Comparison of ENCODE assay signal across 25 cellular contexts in the genomic region with DNA sequence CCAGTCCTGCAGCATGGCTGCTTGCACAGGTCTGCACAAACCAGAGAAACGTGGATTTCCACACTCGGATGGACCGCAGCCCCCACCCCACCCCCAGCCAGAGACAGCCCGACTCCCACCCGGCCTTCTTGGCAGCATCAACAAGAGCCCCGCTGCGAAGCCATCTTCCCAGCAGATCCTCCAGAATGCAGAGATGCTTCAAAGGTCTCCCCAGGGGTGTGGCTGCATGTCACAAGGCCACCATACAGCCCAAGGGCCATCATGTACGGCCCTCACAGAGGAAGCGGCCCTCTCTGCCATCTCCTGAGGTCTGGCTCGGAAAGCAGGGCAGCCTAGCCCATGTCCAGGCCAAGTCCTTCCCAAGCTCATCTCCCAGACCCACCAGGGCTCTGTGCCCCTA.
"Had no signal": no experiment of that assay in that cellular context is flagged by ENCODE, and none has a peak within 500 bp of the region (broad histone marks: within the 10 kb centered on the region; RNA-seq: fewer than 3 reads in every experiment).

No MANE protein-coding gene starts in this region.

- H3K27ac ChIP-seq: breast epithelium, heart right ventricle, right lobe of liver, skin epidermis, suprapubic skin, transverse colon had no signal

- DNase-seq: activated CD4-positive, alpha-beta T cell treated with anti-CD3 and anti-CD28 coated beads, Interleukin-2, amount 10 ng/mL, durations not matched to agents 7 days and 5 days; activated CD4-positive, CD25-positive, alpha-beta regulatory T cell treated with anti-CD3 and anti-CD28 coated beads, Interleukin-2, amount 50 U/mL, for 72 hours; activated CD8-positive, alpha-beta memory T cell treated with anti-CD3 and anti-CD28 coated beads, Interleukin-2, amount 10 ng/mL, durations not matched to agents 7 days and 5 days; activated CD8-positive, alpha-beta T cell treated with anti-CD3 and anti-CD28 coated beads for 36 hours; activated effector memory CD4-positive, alpha-beta T cell treated with anti-CD3 and anti-CD28 coated beads, Interleukin-2, amount 50 U/mL, for 16 hours; activated naive CD4-positive, alpha-beta T cell treated with anti-CD3 and anti-CD28 coated beads, Interleukin-2, amount 50 U/mL, for 16 hours; activated T-cell treated with anti-CD3 and anti-CD28 coated beads for 4 hours; cortex of kidney; effector CD8-positive, alpha-beta T cell; erythroblast; foreskin fibroblast; heart right ventricle; islet precursor cell; mammary epithelial cell; midbrain; nucleus accumbens; right lobe of liver; stimulated activated CD4-positive, alpha-beta T cell treated with anti-CD3 and anti-CD28 coated beads, Interleukin-2, amount 100 ng/mL, for 24 hours; stimulated activated naive CD8-positive, alpha-beta T cell treated with anti-CD3 and anti-CD28 coated beads, Interleukin-15, amount 100 ng/mL, for 72 hours; transverse colon had no signal

- H3K9me3 ChIP-seq: right lobe of liver, transverse colon had no signal

- H3K4me1 ChIP-seq: right lobe of liver had no signal

- H3K36me3 ChIP-seq: breast epithelium, right lobe of liver, transverse colon had no signal

- ATAC-seq: activated CD8-positive, alpha-beta memory T cell treated with anti-CD3 and anti-CD28 coated beads, Interleukin-2, amount 10 ng/mL, durations not matched to agents 7 days and 5 days; activated CD8-positive, alpha-beta T cell treated with anti-CD3 and anti-CD28 coated beads for 36 hours; heart right ventricle; left lobe of liver; right lobe of liver; stimulated activated effector memory CD8-positive, alpha-beta T cell treated with anti-CD3 and anti-CD28 coated beads, Interleukin-12 subunit alpha, Interleukin-12 subunit beta, amount 100 ng/mL, for 72 hours; stimulated activated naive CD8-positive, alpha-beta T cell treated with anti-CD3 and anti-CD28 coated beads, Interleukin-15, amount 100 ng/mL, for 72 hours had no signal

- H3K4me3 ChIP-seq: breast epithelium, heart right ventricle, right lobe of liver, skin epidermis, suprapubic skin, transverse colon had no signal

- H3K27me3 ChIP-seq: breast epithelium, heart right ventricle, right lobe of liver, suprapubic skin, transverse colon had no signal
